Comparison of ENCODE assay signal across 1 cellular context in the genomic region with DNA sequence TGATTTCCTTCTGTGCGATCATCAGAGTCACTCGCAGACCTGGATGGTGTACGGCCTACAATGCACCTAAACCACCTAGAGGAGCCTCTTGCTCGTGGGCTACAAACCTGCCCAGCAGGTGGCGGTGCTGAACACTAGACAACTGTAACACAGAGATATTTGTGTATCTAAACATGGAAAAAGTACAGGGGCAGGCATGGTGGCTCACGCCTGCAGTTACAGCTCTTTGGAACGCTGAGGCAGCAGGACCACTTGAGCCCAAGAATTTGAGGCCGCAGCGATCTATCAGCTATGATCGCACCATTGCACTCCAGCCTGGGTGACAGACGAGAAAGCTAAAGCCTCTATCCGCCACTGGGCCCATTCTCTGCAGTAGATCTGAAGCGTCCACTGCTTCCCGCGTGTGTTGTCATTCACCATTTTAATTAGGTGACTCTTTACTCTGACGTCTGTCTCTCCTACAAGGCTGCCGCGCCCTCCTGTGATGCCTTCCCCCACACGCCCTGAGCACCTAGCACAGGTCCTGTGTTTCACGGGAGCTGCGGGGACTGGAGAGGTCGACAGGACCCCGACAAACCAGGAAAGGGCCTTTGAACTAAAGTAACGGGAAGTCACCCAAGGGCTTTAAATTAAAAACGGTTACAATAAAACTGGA.
TF ChIP-seq lines count a peak whose summit lies in the region.

No MANE protein-coding gene starts in this region.

TF ChIP-seq in K562, 482 proteins besides CTCF, POLR2A, EP300 and RAD21 (continued from another document):
- TF ChIP-seq ZNF277 (CRISPR knock-in tag; IDR thresholded peaks at IDR 0.05; ENCODE audit: borderline replicate concordance), result no peak
- no peak for TF ChIP-seq JUN (IDR thresholded peaks at IDR 0.05; ENCODE audit: borderline replicate concordance, low read depth, low read length)
- no peak for TF ChIP-seq JUN (CRISPR knock-in tag; IDR thresholded peaks at IDR 0.05; ENCODE audit: borderline replicate concordance)
- TF ChIP-seq NR2C2 (CRISPR knock-in tag; IDR thresholded peaks at IDR 0.05), result 0 out of 2 replicates have a peak, but pooled peaks have one; percentile 8
- no peak for TF ChIP-seq NR2C2 (tag; IDR thresholded peaks at IDR 0.05)
- no peak for TF ChIP-seq ZNF124 (CRISPR knock-in tag; IDR thresholded peaks at IDR 0.05)
- no peak for TF ChIP-seq NONO (IDR thresholded peaks at IDR 0.05; ENCODE audit: low read depth in 2 of 2, low read length in 1 of 2)
- no peak for TF ChIP-seq SMAD4 (CRISPR knock-in tag; conservative IDR thresholded peaks at IDR 0.05)
- peak in 1 of 2 experiments; percentile 68; a peak in 1 of 4 replicates for TF ChIP-seq SIN3A (IDR thresholded peaks at IDR 0.05; ENCODE audit: borderline replicate concordance in 2 of 2, control insufficient read depth in 1 of 2, low read depth in 2 of 2, low read length in 2 of 2)
- no peak for TF ChIP-seq NCOA2 (IDR thresholded peaks at IDR 0.05; ENCODE audit: partially characterized antibody in 2 of 2)
- no peak for TF ChIP-seq STAG1 (CRISPR knock-in tag; IDR thresholded peaks at IDR 0.05; ENCODE audit: borderline replicate concordance)
- peak; percentile 46; the same call in 1 of the 2 replicates for TF ChIP-seq NBN (IDR thresholded peaks at IDR 0.05; ENCODE audit: low read depth)
- TF ChIP-seq MCM2 (IDR thresholded peaks at IDR 0.05; ENCODE audit: low read depth), result no peak
- TF ChIP-seq ZNF212 (CRISPR knock-in tag; IDR thresholded peaks at IDR 0.05), result no peak
- no peak for TF ChIP-seq ZNF780A (CRISPR knock-in tag; IDR thresholded peaks at IDR 0.05)
- no peak for TF ChIP-seq RUNX1 (IDR thresholded peaks at IDR 0.05; ENCODE audit: low read depth)
- TF ChIP-seq TBP (optimal IDR thresholded peaks at IDR 0.05; ENCODE audit: low read depth, low read length), result no peak
- TF ChIP-seq TAF7 (tag; IDR thresholded peaks at IDR 0.05), result no peak
- no peak for TF ChIP-seq STAT5A (IDR thresholded peaks at IDR 0.05; ENCODE audit: borderline replicate concordance, low read length)
- TF ChIP-seq, protein P1, sequence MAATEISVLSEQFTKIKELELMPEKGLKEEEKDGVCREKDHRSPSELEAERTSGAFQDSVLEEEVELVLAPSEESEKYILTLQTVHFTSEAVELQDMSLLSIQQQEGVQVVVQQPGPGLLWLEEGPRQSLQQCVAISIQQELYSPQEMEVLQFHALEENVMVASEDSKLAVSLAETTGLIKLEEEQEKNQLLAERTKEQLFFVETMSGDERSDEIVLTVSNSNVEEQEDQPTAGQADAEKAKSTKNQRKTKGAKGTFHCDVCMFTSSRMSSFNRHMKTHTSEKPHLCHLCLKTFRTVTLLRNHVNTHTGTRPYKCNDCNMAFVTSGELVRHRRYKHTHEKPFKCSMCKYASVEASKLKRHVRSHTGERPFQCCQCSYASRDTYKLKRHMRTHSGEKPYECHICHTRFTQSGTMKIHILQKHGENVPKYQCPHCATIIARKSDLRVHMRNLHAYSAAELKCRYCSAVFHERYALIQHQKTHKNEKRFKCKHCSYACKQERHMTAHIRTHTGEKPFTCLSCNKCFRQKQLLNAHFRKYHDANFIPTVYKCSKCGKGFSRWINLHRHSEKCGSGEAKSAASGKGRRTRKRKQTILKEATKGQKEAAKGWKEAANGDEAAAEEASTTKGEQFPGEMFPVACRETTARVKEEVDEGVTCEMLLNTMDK (IDR thresholded peaks at IDR 0.05; ENCODE audit: borderline replicate concordance, insufficient read depth, low read depth, low read length, poor library complexity, severe bottlenecking), result peak; percentile 55
- TF ChIP-seq DNMT1 (IDR thresholded peaks at IDR 0.05), result no peak
- 0 out of 2 replicates have a peak, but pooled peaks have one; percentile 13 for TF ChIP-seq ZBED1 (IDR thresholded peaks at IDR 0.05)
- peak; percentile 48 for TF ChIP-seq RFX1 (IDR thresholded peaks at IDR 0.05)
- TF ChIP-seq, protein P2, sequence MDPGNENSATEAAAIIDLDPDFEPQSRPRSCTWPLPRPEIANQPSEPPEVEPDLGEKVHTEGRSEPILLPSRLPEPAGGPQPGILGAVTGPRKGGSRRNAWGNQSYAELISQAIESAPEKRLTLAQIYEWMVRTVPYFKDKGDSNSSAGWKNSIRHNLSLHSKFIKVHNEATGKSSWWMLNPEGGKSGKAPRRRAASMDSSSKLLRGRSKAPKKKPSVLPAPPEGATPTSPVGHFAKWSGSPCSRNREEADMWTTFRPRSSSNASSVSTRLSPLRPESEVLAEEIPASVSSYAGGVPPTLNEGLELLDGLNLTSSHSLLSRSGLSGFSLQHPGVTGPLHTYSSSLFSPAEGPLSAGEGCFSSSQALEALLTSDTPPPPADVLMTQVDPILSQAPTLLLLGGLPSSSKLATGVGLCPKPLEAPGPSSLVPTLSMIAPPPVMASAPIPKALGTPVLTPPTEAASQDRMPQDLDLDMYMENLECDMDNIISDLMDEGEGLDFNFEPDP (CRISPR knock-in tag; IDR thresholded peaks at IDR 0.05), result no peak
- peak; percentile 41 for TF ChIP-seq TAF1 (IDR thresholded peaks at IDR 0.05; ENCODE audit: control insufficient read depth, extremely low read depth, insufficient read depth, low read length, severe bottlenecking)
- TF ChIP-seq MYC (IDR thresholded peaks at IDR 0.05; ENCODE audit: low read depth, low read length), result peak; percentile 60; the same call in 1 of the 2 replicates
- no peak for TF ChIP-seq MYC (CRISPR knock-in tag; IDR thresholded peaks at IDR 0.05; ENCODE audit: borderline replicate concordance, low read depth)
- TF ChIP-seq MNT (conservative IDR thresholded peaks at IDR 0.05), result peak in 1 of 2 experiments; percentile 50; a peak in 2 of 4 replicates
- TF ChIP-seq ERF (CRISPR knock-in tag; IDR thresholded peaks at IDR 0.05), result no peak
- no peak for TF ChIP-seq SREBF2 (CRISPR knock-in tag; IDR thresholded peaks at IDR 0.05)
- peak; percentile 87 for TF ChIP-seq FOXJ2 (tag; IDR thresholded peaks at IDR 0.05)
- TF ChIP-seq CTBP1 (IDR thresholded peaks at IDR 0.05; ENCODE audit: borderline replicate concordance), result peak; percentile 35
- no peak for TF ChIP-seq ZNF77 (CRISPR knock-in tag; IDR thresholded peaks at IDR 0.05)
- TF ChIP-seq MEF2D (tag; conservative IDR thresholded peaks at IDR 0.05; ENCODE audit: low read depth), result no peak
- TF ChIP-seq, protein P3, sequence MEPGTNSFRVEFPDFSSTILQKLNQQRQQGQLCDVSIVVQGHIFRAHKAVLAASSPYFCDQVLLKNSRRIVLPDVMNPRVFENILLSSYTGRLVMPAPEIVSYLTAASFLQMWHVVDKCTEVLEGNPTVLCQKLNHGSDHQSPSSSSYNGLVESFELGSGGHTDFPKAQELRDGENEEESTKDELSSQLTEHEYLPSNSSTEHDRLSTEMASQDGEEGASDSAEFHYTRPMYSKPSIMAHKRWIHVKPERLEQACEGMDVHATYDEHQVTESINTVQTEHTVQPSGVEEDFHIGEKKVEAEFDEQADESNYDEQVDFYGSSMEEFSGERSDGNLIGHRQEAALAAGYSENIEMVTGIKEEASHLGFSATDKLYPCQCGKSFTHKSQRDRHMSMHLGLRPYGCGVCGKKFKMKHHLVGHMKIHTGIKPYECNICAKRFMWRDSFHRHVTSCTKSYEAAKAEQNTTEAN (CRISPR knock-in tag; IDR thresholded peaks at IDR 0.05), result no peak
